24 cellular contexts compared by ENCODE assay signal in genomic region chr3:57659810-57660439, GRCh38. TPM values are rescaled to one million over a fixed set of nuclear protein-coding genes. Genes with fewer than 3 reads are reported as not detected.
DNase-seq lines count a peak whose midpoint lies in the region; ATAC-seq and TF ChIP-seq lines count a peak whose summit lies in the region.
"Had no signal": no experiment of that assay in that cellular context is flagged by ENCODE, and none has a peak within 500 bp of the region (broad histone marks: within the 10 kb centered on the region; RNA-seq: fewer than 3 reads in every experiment).

No MANE protein-coding gene starts in this region.

- no peak overlapping the region for H3K4me3 Mint-ChIP-seq in HFFc6
- H3K4me3 Mint-ChIP-seq: activated CD4-positive, alpha-beta memory T cell treated with anti-CD3 and anti-CD28 coated beads, Interleukin-2, amount 10 ng/mL, durations not matched to agents 7 days and 5 days; activated naive CD4-positive, alpha-beta T cell treated with anti-CD3 and anti-CD28 coated beads for 36 hours had no signal

- peaks cover 8% of the 10 kb centered on the region; the same call in 1 of the 2 replicates for H3K4me1 Mint-ChIP-seq in HFFc6 (ENCODE audit: low read depth)

- TF ChIP-seq CTCF in HFFc6 (IDR thresholded peaks at IDR 0.05) (no peak), choroid plexus epithelial cell (conservative IDR thresholded peaks at IDR 0.05; ENCODE audit: low read depth, low read length) (no peak), GM13977 (IDR thresholded peaks at IDR 0.05; ENCODE audit: extremely low read depth, insufficient read depth, missing control alignments) (no peak)

- no peak overlapping the region for H3K4me3 ChIP-seq in choroid plexus epithelial cell (ENCODE audit: low read depth, low read length)
- H3K4me3 ChIP-seq: BLaER1 treated with 17β-estradiol and CSF1 and Interleukin-3, amounts not matched to agents 10 nM and 100 nM; lung; PC-9; SJSA1; vagina had no signal

- H3K27ac Mint-ChIP-seq in HFFc6 = peak overlapping the region; percentile 32; the same call in 1 of the 2 replicates
- H3K27ac Mint-ChIP-seq: activated naive CD4-positive, alpha-beta T cell treated with anti-CD3 and anti-CD28 coated beads for 36 hours had no signal

- no peaks in the 10 kb centered on the region for H3K27me3 Mint-ChIP-seq in HFFc6 (ENCODE audit: insufficient read depth)
- H3K27me3 Mint-ChIP-seq: activated CD4-positive, alpha-beta memory T cell treated with anti-CD3 and anti-CD28 coated beads, Interleukin-2, amount 10 ng/mL, durations not matched to agents 7 days and 5 days had no signal

- H3K36me3 Mint-ChIP-seq in HFFc6 (ENCODE audit: low read depth) = peaks cover 8% of the 10 kb centered on the region

- peak; percentile 35 for DNase-seq in CD1c-positive myeloid dendritic cell (ENCODE audit: extremely low spot score)
- DNase-seq in HFFc6 = no peak
- DNase-seq in choroid plexus epithelial cell (ENCODE audit: low read depth) = peak; percentile 50
- DNase-seq in iris pigment epithelial cell (ENCODE audit: low read depth) = peak; percentile 36
- no peak for DNase-seq in GM13977 (ENCODE audit: low spot score)
- no peak for DNase-seq in activated CD4-positive, alpha-beta T cell treated with anti-CD3 and anti-CD28 coated beads, Interleukin-2, amount 50 U/mL, for 4 hours
- no peak for DNase-seq in DMS53 (lab: John Stamatoyannopoulos, UW)
- DNase-seq: ACHN; activated CD4-positive, alpha-beta memory T cell treated with anti-CD3 and anti-CD28 coated beads, Interleukin-2, amount 10 ng/mL, durations not matched to agents 7 days and 5 days; activated CD4-positive, CD25-positive, alpha-beta regulatory T cell; activated naive CD4-positive, alpha-beta T cell treated with anti-CD3 and anti-CD28 coated beads for 36 hours; head of caudate nucleus; islet precursor cell; NCI-H1694; NCI-H226; PC-9; retina; stimulated activated CD4-positive, alpha-beta T cell treated with anti-CD3 and anti-CD28 coated beads, Interleukin-12 subunit alpha, Interleukin-12 subunit beta, amount 100 ng/mL, for 4 hours; stimulated activated CD8-positive, alpha-beta memory T cell treated with anti-CD3 and anti-CD28 coated beads, Interleukin-4, amount 100 ng/mL, for 48 hours had no signal

- H3K9me3 Mint-ChIP-seq in HFFc6 = no peaks in the 10 kb centered on the region
- H3K9me3 Mint-ChIP-seq: activated CD4-positive, alpha-beta memory T cell treated with anti-CD3 and anti-CD28 coated beads, Interleukin-2, amount 10 ng/mL, durations not matched to agents 7 days and 5 days; activated naive CD4-positive, alpha-beta T cell treated with anti-CD3 and anti-CD28 coated beads for 36 hours had no signal

- in situ Hi-C loops in GM13977 (cut with MboI; ENCODE audit: low pct_unique_long_range_greater_than_20kb, low sequenced_read_pairs, unreplicated experiment) = no loop called here

- ATAC-seq in GM19395 (IDR thresholded peaks at IDR 0.05; ENCODE audit: unreplicated experiment) = no peak

RNA-seq across cellular contexts. Expression of gene DENND6A, which starts 33.0 kb away (rescaled TPM):
- 10 to 100 TPM in 2 of 6 experiments, 1 to 10 TPM in 4; 7.8 to 11.9 (median 9.8) TPM for total RNA-seq in HFFc6 (2021; fragmentation: NEBNext Ultra II Directional; extraction: Animal tissue kit (Norgen Biotek cat#: 25700))

Comparison
In these comparisons a context has a peak if more than half of its experiments do, and no peak if none do; other contexts are left out.
1. DNase-seq: peak in CD1c-positive myeloid dendritic cell (single experiment), choroid plexus epithelial cell (single experiment) and iris pigment epithelial cell (single experiment); none in HFFc6 (single experiment), GM13977 (single experiment), activated CD4-positive, alpha-beta T cell treated with anti-CD3 and anti-CD28 coated beads, Interleukin-2, amount 50 U/mL, for 4 hours (0 of 2) and DMS53 (single experiment).